1 cellular context compared by ENCODE assay signal in genomic region chr14:31456841-31457664, GRCh38.
A peak's percentile ranks its signal among the peaks of the same experiment; 100 is the strongest.
TF ChIP-seq lines count a peak whose summit lies in the region.

TSS of gene DTD2 (minus strand) at chr14:31457506. CDS start at chr14:31457393, 113 bp downstream.

TF ChIP-seq in HepG2, 621 proteins besides CTCF, POLR2A, EP300 and RAD21 (continued from another document and continues in another):
- TF ChIP-seq ARID3A (IDR thresholded peaks at IDR 0.05; ENCODE audit: low read depth, low read length) (peak; percentile 65; the same call in 1 of the 2 replicates), TARDBP (CRISPR knock-in tag; IDR thresholded peaks at IDR 0.05) (peak; percentile 98), NAIF1 (CRISPR knock-in tag; IDR thresholded peaks at IDR 0.05; ENCODE audit: borderline replicate concordance) (peak; percentile 98), KLF6 (CRISPR knock-in tag; IDR thresholded peaks at IDR 0.05) (peak; percentile 99), PAF1 (CRISPR knock-in tag; IDR thresholded peaks at IDR 0.05) (no peak; the same call in 1 of the 2 replicates), SMYD3 (CRISPR knock-in tag; IDR thresholded peaks at IDR 0.05) (peak; percentile 88; the same call in 1 of the 2 replicates), ZGPAT (CRISPR knock-in tag; IDR thresholded peaks at IDR 0.05) (peak; percentile 100), ZFP62 (CRISPR knock-in tag; IDR thresholded peaks at IDR 0.05) (peak; percentile 87; the same call in 1 of the 2 replicates), RFXAP (CRISPR knock-in tag; IDR thresholded peaks at IDR 0.05; ENCODE audit: borderline replicate concordance) (peak; percentile 98), ZNF350 (CRISPR knock-in tag; IDR thresholded peaks at IDR 0.05; ENCODE audit: borderline replicate concordance, low read depth) (peak; percentile 100), ZNF333 (CRISPR knock-in tag; IDR thresholded peaks at IDR 0.05; ENCODE audit: borderline replicate concordance) (peak; percentile 100), ZFAT (CRISPR knock-in tag; conservative IDR thresholded peaks at IDR 0.05) (peak; percentile 96), ZSCAN30 (CRISPR knock-in tag; IDR thresholded peaks at IDR 0.05) (peak; percentile 98), ZNF660 (CRISPR knock-in tag; IDR thresholded peaks at IDR 0.05; ENCODE audit: borderline replicate concordance, low read depth) (peak; percentile 89; the same call in 1 of the 2 replicates), ZFP36 (IDR thresholded peaks at IDR 0.05; ENCODE audit: borderline replicate concordance, low read depth, low read length, partially characterized antibody) (peak; percentile 3), CREM (IDR thresholded peaks at IDR 0.05) (no peak), CREM (CRISPR knock-in tag; IDR thresholded peaks at IDR 0.05) (0 out of 2 replicates have a peak, but pooled peaks have one; percentile 63), ZNF17 (CRISPR knock-in tag; IDR thresholded peaks at IDR 0.05) (peak; percentile 93), XBP1 (CRISPR knock-in tag; IDR thresholded peaks at IDR 0.05) (peak; percentile 93), NR3C1 (CRISPR knock-in tag; IDR thresholded peaks at IDR 0.05) (peak; percentile 77; the same call in 1 of the 2 replicates), ARID2 (CRISPR knock-in tag; IDR thresholded peaks at IDR 0.05; ENCODE audit: borderline replicate concordance) (peak; percentile 99), PCBP2 (optimal IDR thresholded peaks at IDR 0.05; ENCODE audit: low read depth, low read length, poor library complexity, severe bottlenecking) (no peak), CEBPB (IDR thresholded peaks at IDR 0.05; ENCODE audit: borderline replicate concordance, low read depth, low read length) (no peak; the same call in 1 of the 2 replicates), HNRNPK (IDR thresholded peaks at IDR 0.05; ENCODE audit: low read depth, low read length, poor library complexity, severe bottlenecking) (peak; percentile 87), NCOA5 (CRISPR knock-in tag; IDR thresholded peaks at IDR 0.05) (peak; percentile 93), ZBTB43 (CRISPR knock-in tag; conservative IDR thresholded peaks at IDR 0.05) (peak; percentile 96), USF2 (IDR thresholded peaks at IDR 0.05; ENCODE audit: low read depth, low read length) (peak; percentile 15; the same call in 1 of the 2 replicates), USF2 (CRISPR knock-in tag; IDR thresholded peaks at IDR 0.05; ENCODE audit: borderline replicate concordance) (no peak; the same call in 1 of the 2 replicates), ZNF687 (CRISPR knock-in tag; IDR thresholded peaks at IDR 0.05) (peak; percentile 100), ZNF44 (CRISPR knock-in tag; IDR thresholded peaks at IDR 0.05) (peak; percentile 100), SMAD3 (CRISPR knock-in tag; IDR thresholded peaks at IDR 0.05) (peak; percentile 99), TP53 (CRISPR knock-in tag; conservative IDR thresholded peaks at IDR 0.05) (peak; percentile 95), PRDM15 (CRISPR knock-in tag; IDR thresholded peaks at IDR 0.05) (peak; percentile 84), PRDM4 (CRISPR knock-in tag; IDR thresholded peaks at IDR 0.05; ENCODE audit: borderline replicate concordance) (peak; percentile 82; the same call in 1 of the 2 replicates), RNF219 (CRISPR knock-in tag; IDR thresholded peaks at IDR 0.05) (peak; percentile 99), ZBTB25 (CRISPR knock-in tag; IDR thresholded peaks at IDR 0.05) (peak; percentile 91), ZNF136 (CRISPR knock-in tag; IDR thresholded peaks at IDR 0.05; ENCODE audit: low read depth) (peak; percentile 99), SRSF4 (IDR thresholded peaks at IDR 0.05; ENCODE audit: low read depth, low read length, poor library complexity, severe bottlenecking) (peak; percentile 83), NFKB2 (CRISPR knock-in tag; IDR thresholded peaks at IDR 0.05; ENCODE audit: borderline replicate concordance) (peak; percentile 100; the same call in 1 of the 2 replicates)
